2 cellular contexts compared by ENCODE assay signal in the genomic region with DNA sequence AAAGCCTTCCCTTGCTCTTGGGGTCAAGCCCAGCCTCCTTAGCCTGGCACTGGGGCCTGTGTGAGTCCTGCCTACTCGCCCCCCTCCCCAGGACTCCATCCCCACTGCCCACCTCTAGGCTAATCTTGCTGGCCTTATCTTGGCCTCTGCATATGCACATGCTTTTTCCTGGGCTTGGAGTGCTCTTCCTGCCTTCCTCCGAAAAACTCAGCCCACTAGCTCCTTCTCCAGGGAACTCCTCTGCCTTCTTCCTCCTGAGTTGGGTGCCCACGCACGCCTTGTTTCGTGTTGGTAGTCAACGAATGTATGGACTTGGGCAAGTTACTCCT.
TF ChIP-seq lines count a peak whose summit lies in the region.

No MANE protein-coding gene starts in this region.

TF ChIP-seq in HCT116, 20 proteins besides CTCF, POLR2A, EP300 and RAD21 (continued from another document):
- TF ChIP-seq, protein P1, sequence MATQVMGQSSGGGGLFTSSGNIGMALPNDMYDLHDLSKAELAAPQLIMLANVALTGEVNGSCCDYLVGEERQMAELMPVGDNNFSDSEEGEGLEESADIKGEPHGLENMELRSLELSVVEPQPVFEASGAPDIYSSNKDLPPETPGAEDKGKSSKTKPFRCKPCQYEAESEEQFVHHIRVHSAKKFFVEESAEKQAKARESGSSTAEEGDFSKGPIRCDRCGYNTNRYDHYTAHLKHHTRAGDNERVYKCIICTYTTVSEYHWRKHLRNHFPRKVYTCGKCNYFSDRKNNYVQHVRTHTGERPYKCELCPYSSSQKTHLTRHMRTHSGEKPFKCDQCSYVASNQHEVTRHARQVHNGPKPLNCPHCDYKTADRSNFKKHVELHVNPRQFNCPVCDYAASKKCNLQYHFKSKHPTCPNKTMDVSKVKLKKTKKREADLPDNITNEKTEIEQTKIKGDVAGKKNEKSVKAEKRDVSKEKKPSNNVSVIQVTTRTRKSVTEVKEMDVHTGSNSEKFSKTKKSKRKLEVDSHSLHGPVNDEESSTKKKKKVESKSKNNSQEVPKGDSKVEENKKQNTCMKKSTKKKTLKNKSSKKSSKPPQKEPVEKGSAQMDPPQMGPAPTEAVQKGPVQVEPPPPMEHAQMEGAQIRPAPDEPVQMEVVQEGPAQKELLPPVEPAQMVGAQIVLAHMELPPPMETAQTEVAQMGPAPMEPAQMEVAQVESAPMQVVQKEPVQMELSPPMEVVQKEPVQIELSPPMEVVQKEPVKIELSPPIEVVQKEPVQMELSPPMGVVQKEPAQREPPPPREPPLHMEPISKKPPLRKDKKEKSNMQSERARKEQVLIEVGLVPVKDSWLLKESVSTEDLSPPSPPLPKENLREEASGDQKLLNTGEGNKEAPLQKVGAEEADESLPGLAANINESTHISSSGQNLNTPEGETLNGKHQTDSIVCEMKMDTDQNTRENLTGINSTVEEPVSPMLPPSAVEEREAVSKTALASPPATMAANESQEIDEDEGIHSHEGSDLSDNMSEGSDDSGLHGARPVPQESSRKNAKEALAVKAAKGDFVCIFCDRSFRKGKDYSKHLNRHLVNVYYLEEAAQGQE (IDR thresholded peaks at IDR 0.05; ENCODE audit: low read depth): no peak
- TF ChIP-seq CEBPB (IDR thresholded peaks at IDR 0.05; ENCODE audit: low read depth) (no peak), YY1 (IDR thresholded peaks at IDR 0.05; ENCODE audit: extremely low read depth, insufficient replicate concordance, low read depth, low read length) (no peak), FOSL1 (IDR thresholded peaks at IDR 0.05; ENCODE audit: low read depth) (no peak), SRF (IDR thresholded peaks at IDR 0.05; ENCODE audit: low read depth) (no peak), EZH2 (IDR thresholded peaks at IDR 0.05) (no peak), CBX3 (IDR thresholded peaks at IDR 0.05; ENCODE audit: low read depth) (no peak), EZH2phosphoT487 (IDR thresholded peaks at IDR 0.05; ENCODE audit: borderline replicate concordance) (no peak), ZFX (IDR thresholded peaks at IDR 0.05) (no peak), SP1 (IDR thresholded peaks at IDR 0.05; ENCODE audit: low read depth) (no peak)
- TF ChIP-seq, protein P2, sequence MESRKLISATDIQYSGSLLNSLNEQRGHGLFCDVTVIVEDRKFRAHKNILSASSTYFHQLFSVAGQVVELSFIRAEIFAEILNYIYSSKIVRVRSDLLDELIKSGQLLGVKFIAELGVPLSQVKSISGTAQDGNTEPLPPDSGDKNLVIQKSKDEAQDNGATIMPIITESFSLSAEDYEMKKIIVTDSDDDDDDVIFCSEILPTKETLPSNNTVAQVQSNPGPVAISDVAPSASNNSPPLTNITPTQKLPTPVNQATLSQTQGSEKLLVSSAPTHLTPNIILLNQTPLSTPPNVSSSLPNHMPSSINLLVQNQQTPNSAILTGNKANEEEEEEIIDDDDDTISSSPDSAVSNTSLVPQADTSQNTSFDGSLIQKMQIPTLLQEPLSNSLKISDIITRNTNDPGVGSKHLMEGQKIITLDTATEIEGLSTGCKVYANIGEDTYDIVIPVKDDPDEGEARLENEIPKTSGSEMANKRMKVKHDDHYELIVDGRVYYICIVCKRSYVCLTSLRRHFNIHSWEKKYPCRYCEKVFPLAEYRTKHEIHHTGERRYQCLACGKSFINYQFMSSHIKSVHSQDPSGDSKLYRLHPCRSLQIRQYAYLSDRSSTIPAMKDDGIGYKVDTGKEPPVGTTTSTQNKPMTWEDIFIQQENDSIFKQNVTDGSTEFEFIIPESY (IDR thresholded peaks at IDR 0.05; ENCODE audit: extremely low read depth, insufficient replicate concordance, low read length): no peak
- TF ChIP-seq, protein P3, sequence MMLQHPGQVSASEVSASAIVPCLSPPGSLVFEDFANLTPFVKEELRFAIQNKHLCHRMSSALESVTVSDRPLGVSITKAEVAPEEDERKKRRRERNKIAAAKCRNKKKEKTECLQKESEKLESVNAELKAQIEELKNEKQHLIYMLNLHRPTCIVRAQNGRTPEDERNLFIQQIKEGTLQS (IDR thresholded peaks at IDR 0.05): no peak
TF ChIP-seq in HCT116: peak in this region for 0.

TF ChIP-seq in WTC11, 78 proteins besides CTCF, POLR2A, EP300 and RAD21 (continued from another document):
- TF ChIP-seq, protein P4, sequence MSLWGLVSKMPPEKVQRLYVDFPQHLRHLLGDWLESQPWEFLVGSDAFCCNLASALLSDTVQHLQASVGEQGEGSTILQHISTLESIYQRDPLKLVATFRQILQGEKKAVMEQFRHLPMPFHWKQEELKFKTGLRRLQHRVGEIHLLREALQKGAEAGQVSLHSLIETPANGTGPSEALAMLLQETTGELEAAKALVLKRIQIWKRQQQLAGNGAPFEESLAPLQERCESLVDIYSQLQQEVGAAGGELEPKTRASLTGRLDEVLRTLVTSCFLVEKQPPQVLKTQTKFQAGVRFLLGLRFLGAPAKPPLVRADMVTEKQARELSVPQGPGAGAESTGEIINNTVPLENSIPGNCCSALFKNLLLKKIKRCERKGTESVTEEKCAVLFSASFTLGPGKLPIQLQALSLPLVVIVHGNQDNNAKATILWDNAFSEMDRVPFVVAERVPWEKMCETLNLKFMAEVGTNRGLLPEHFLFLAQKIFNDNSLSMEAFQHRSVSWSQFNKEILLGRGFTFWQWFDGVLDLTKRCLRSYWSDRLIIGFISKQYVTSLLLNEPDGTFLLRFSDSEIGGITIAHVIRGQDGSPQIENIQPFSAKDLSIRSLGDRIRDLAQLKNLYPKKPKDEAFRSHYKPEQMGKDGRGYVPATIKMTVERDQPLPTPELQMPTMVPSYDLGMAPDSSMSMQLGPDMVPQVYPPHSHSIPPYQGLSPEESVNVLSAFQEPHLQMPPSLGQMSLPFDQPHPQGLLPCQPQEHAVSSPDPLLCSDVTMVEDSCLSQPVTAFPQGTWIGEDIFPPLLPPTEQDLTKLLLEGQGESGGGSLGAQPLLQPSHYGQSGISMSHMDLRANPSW (CRISPR knock-in tag; conservative IDR thresholded peaks at IDR 0.05; ENCODE audit: low read depth): no peak
